In the genomic region with DNA sequence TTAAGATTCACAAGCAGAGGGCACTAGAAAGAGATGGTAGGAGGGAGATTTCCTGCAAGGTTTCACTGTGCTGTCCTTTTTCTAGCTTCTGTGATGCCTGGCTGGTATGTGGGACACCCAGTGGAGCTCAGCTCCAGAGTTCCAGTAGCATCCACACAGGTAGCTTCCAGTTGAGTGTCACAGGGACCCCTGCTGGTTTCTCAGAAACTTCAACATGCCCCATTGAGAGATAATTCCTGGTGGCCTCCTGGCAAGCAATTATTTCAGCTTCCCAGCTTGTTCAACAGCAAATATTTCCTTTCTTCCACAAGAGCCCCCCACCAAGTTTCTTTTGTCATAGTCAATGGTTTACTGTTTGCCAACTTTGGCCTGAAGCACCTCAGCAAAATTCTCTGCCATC, we compare ENCODE assay signal across 15 cellular contexts.
DNase-seq lines count a peak whose midpoint lies in the region; ATAC-seq, FAIRE-seq and TF ChIP-seq lines count a peak whose summit lies in the region.
"Had no signal": no experiment of that assay in that cellular context is flagged by ENCODE, and none has a peak within 500 bp of the region (broad histone marks: within the 10 kb centered on the region; RNA-seq: fewer than 3 reads in every experiment).

No MANE protein-coding gene starts in this region.

- H3K4me1 Mint-ChIP-seq in Calu3 (ENCODE audit: low read depth, unreplicated experiment) (peaks cover 9% of the 10 kb centered on the region), H9 (peaks cover 11 to 16% of the 10 kb centered on the region in 2 experiments)
- H3K4me1 Mint-ChIP-seq: activated CD4-positive, alpha-beta T cell treated with anti-CD3 and anti-CD28 coated beads, Interleukin-2, amount 10 ng/mL, durations not matched to agents 24 days and 14 days had no signal

- no peak overlapping the region for H3K4ac ChIP-seq in H9 (ENCODE audit: low read depth, low read length)

- POLR2A ChIA-PET in HepG2 (lab: Yijun Ruan, JAX): no interaction called here

- H3K27ac ChIP-seq in H9 (ENCODE audit: insufficient read length, low read depth, low read length): no peak overlapping the region
- H3K27ac ChIP-seq in WERI-Rb-1: no peak overlapping the region
- no peak overlapping the region for H3K27ac ChIP-seq in HepG2 (ENCODE audit: extremely low read length, insufficient read depth, low read length)
- H3K27ac ChIP-seq in prostate gland: no peak overlapping the region
- H3K27ac ChIP-seq: RWPE1 had no signal

- TF ChIP-seq CTCF in Calu3 (IDR thresholded peaks at IDR 0.05; ENCODE audit: unreplicated experiment) (peak; percentile 26), H9 (conservative IDR thresholded peaks at IDR 0.05) (no peak), WERI-Rb-1 (IDR thresholded peaks at IDR 0.05; ENCODE audit: low read depth, low read length) (peak; percentile 62), HepG2 (CRISPR knock-in tag; IDR thresholded peaks at IDR 0.05) (peak; percentile 51), prostate gland (IDR thresholded peaks at IDR 0.05) (no peak), GM13976 (IDR thresholded peaks at IDR 0.05; ENCODE audit: borderline replicate concordance, control extremely low read depth, extremely low read depth, insufficient read depth, missing control alignments) (no peak)

- H2AFZ ChIP-seq in H9 (ENCODE audit: low read length): no peak overlapping the region
- H2AFZ ChIP-seq in HepG2 (ENCODE audit: low read length): no peak overlapping the region

- H3K14ac ChIP-seq in H9 (ENCODE audit: insufficient read depth, low read length): no peak overlapping the region

- no TSS peak for BruUV-seq in Calu3 (replicated peaks; lab: Mats Ljungman, UMichigan)
- no TSS peak for BruUV-seq in HepG2 (replicated peaks; lab: Mats Ljungman, UMichigan)

- no peaks in the 10 kb centered on the region for H3K23me2 ChIP-seq in H9 (ENCODE audit: insufficient read length, low read depth, low read length, poor library complexity, severe bottlenecking)

- no peak overlapping the region for H2BK5ac ChIP-seq in H9 (ENCODE audit: insufficient read length, low read length)

- H3K27me3 ChIP-seq in H9 (ENCODE audit: insufficient read depth, low read length) (no peaks in the 10 kb centered on the region), WERI-Rb-1 (ENCODE audit: insufficient read depth, low read depth, severe bottlenecking) (no peaks in the 10 kb centered on the region), HepG2 (ENCODE audit: control insufficient read depth in 1 of 2, insufficient read depth in 2 of 2, low read length in 2 of 2) (no peaks in the 10 kb centered on the region), prostate gland (replicated peaks; ENCODE audit: insufficient read depth) (no peaks in the 10 kb centered on the region)

- H4K91ac ChIP-seq in H9 (ENCODE audit: insufficient read length, low read depth, low read length): no peak overlapping the region

- no peak overlapping the region for H4K8ac ChIP-seq in H9 (replicated peaks; ENCODE audit: insufficient read length, low read depth, low read length)

- no peaks in the 10 kb centered on the region for H4K20me1 ChIP-seq in H9 (ENCODE audit: control insufficient read depth, insufficient read depth, insufficient read length)
- H4K20me1 ChIP-seq in HepG2 (ENCODE audit: insufficient read depth, low read length): no peaks in the 10 kb centered on the region

- H3T11ph ChIP-seq in H9 (ENCODE audit: low read length): no peak overlapping the region

- no peak overlapping the region for H3K23ac ChIP-seq in H9 (ENCODE audit: insufficient read length, low read depth, low read length)

- peak; percentile 49 for FAIRE-seq in HepG2 (lab: Jason Lieb, UNC)

- H3K56ac ChIP-seq in H9 (ENCODE audit: insufficient read length, low read depth, low read length): no peak overlapping the region

- H3K4me1 ChIP-seq in H9 (ENCODE audit: insufficient read depth, low read length) (no peaks in the 10 kb centered on the region; the same call in 1 of the 2 replicates), HepG2 (ENCODE audit: insufficient read depth, low read length) (no peaks in the 10 kb centered on the region), prostate gland (replicated peaks) (no peaks in the 10 kb centered on the region)

- peaks cover 3% of the 10 kb centered on the region for H3K9me3 Mint-ChIP-seq in Calu3 (ENCODE audit: low read depth, unreplicated experiment)
- peaks cover 14 to 16% of the 10 kb centered on the region in 2 experiments; a peak in 4 of 5 replicates for H3K9me3 Mint-ChIP-seq in H9
- H3K9me3 Mint-ChIP-seq: activated CD4-positive, alpha-beta T cell treated with anti-CD3 and anti-CD28 coated beads, Interleukin-2, amount 10 ng/mL, durations not matched to agents 24 days and 14 days had no signal

- no peak overlapping the region for H3K18ac ChIP-seq in H9 (ENCODE audit: insufficient read length, low read depth, low read length)

- H3K36me3 Mint-ChIP-seq in Calu3 (ENCODE audit: insufficient read depth, unreplicated experiment) (no peaks in the 10 kb centered on the region), H9 (ENCODE audit: insufficient read depth in 1 of 3, low read depth in 3 of 3) (peaks cover 9 to 19% (median 11%) of the 10 kb centered on the region in 3 experiments)

- no peak overlapping the region for H2BK20ac ChIP-seq in H9 (ENCODE audit: low read depth, low read length, poor library complexity, severe bottlenecking)

- H3K4me3 Mint-ChIP-seq in Calu3 (ENCODE audit: low read depth, unreplicated experiment): no peak overlapping the region
- no peak overlapping the region for H3K4me3 Mint-ChIP-seq in H9
- H3K4me3 Mint-ChIP-seq: activated CD4-positive, alpha-beta T cell treated with anti-CD3 and anti-CD28 coated beads, Interleukin-2, amount 10 ng/mL, durations not matched to agents 24 days and 14 days; activated T-cell treated with anti-CD3 and anti-CD28 coated beads, Interleukin-2, amount 50 U/mL, for 24 hours had no signal

- no peak overlapping the region for H4K5ac ChIP-seq in H9 (ENCODE audit: insufficient read length, low read depth, low read length)

- no peak for TF ChIP-seq POLR2A in HepG2 (IDR thresholded peaks at IDR 0.05; ENCODE audit: insufficient read depth in 1 of 2, low read depth in 2 of 2, low read length in 2 of 2)
- TF ChIP-seq POLR2A in prostate gland (IDR thresholded peaks at IDR 0.05): no peak

- H3K79me1 ChIP-seq in H9 (ENCODE audit: insufficient read depth, low read depth, low read length, poor library complexity, severe bottlenecking): no peaks in the 10 kb centered on the region

- no peak overlapping the region for H2BK12ac ChIP-seq in H9 (ENCODE audit: insufficient read length, low read depth, low read length)

- H3K27ac Mint-ChIP-seq in Calu3 (ENCODE audit: unreplicated experiment): no peak overlapping the region
- H3K27ac Mint-ChIP-seq in H9: no peak overlapping the region
- H3K27ac Mint-ChIP-seq: activated CD4-positive, alpha-beta T cell treated with anti-CD3 and anti-CD28 coated beads, Interleukin-2, amount 10 ng/mL, durations not matched to agents 24 days and 14 days; activated T-cell treated with anti-CD3 and anti-CD28 coated beads, Interleukin-2, amount 50 U/mL, for 24 hours had no signal

- no peak overlapping the region for H3K4me3 ChIP-seq in WERI-Rb-1 (ENCODE audit: low read depth, low read length)
- no peak overlapping the region for H3K4me3 ChIP-seq in HepG2 (replicated peaks in 1 of 3; ENCODE audit: insufficient read depth in 1 of 3, low read depth in 2 of 3, low read length in 3 of 3)
- no peak overlapping the region for H3K4me3 ChIP-seq in prostate gland

- ATAC-seq in HepG2 (peak; percentile 97), HG02884 (IDR thresholded peaks at IDR 0.05; ENCODE audit: unreplicated experiment) (no peak)

- no peak overlapping the region for H2AK5ac ChIP-seq in H9 (ENCODE audit: insufficient read length, low read length)

- H3K9me3 ChIP-seq in H9 (ENCODE audit: control insufficient read depth, low read depth, low read length) (no peaks in the 10 kb centered on the region), WERI-Rb-1 (ENCODE audit: severe bottlenecking) (no peaks in the 10 kb centered on the region), HepG2 (ENCODE audit: low read length) (no peaks in the 10 kb centered on the region), prostate gland (no peaks in the 10 kb centered on the region)

- TF ChIP-seq RAD21 in HepG2 (CRISPR knock-in tag; IDR thresholded peaks at IDR 0.05): peak; percentile 49; the same call in 1 of the 2 replicates

- DNase-seq in Calu3 (peak; percentile 48), H9 (peak; percentile 32), WERI-Rb-1 (peak; percentile 57), HepG2 (ENCODE audit: low spot score) (peak; percentile 27), prostate gland (ENCODE audit: low spot score) (no peak), GM13976 (ENCODE audit: low spot score) (no peak), LoVo (ENCODE audit: low spot score) (no peak)
- DNase-seq: activated CD4-positive, alpha-beta T cell treated with anti-CD3 and anti-CD28 coated beads, Interleukin-2, amount 10 ng/mL, durations not matched to agents 24 days and 14 days; activated T-cell treated with anti-CD3 and anti-CD28 coated beads, Interleukin-2, amount 50 U/mL, for 24 hours; DND-41; NCI-H1694 treated with DMSO at 0.1 percent for 48 hours; NCI-H510A treated with DMSO at 0.1 percent for 48 hours; stimulated activated CD4-positive, alpha-beta T cell treated with anti-CD3 and anti-CD28 coated beads, Interleukin-15, amount 100 ng/mL, for 24 hours had no signal

- H3K79me2 ChIP-seq in H9 (ENCODE audit: insufficient read depth, low read length) (no peaks in the 10 kb centered on the region), HepG2 (ENCODE audit: insufficient read depth, low read length) (no peaks in the 10 kb centered on the region)

- H3K36me3 ChIP-seq in WERI-Rb-1 (no peaks in the 10 kb centered on the region), HepG2 (replicated peaks in 1 of 2; ENCODE audit: control insufficient read depth in 1 of 2, insufficient read depth in 2 of 2, low read length in 2 of 2) (no peaks in the 10 kb centered on the region), prostate gland (no peaks in the 10 kb centered on the region)

- H2BK120ac ChIP-seq in H9 (ENCODE audit: low read depth, low read length, poor library complexity, severe bottlenecking): no peak overlapping the region

- H2BK15ac ChIP-seq in H9 (ENCODE audit: low read depth, low read length): no peak overlapping the region

- in situ Hi-C loops in HepG2 (cut with HindIII; ENCODE audit: extremely low pct_ligation_motif_present, low pct_unique_long_range_greater_than_20kb) (no loop called here), GM13976 (cut with MboI; ENCODE audit: low sequenced_read_pairs, unreplicated experiment) (no loop called here)

- H3K4me2 ChIP-seq in H9 (ENCODE audit: insufficient read depth, insufficient read length, low read length): no peak overlapping the region
- H3K4me2 ChIP-seq in HepG2 (ENCODE audit: low read depth, low read length): no peak overlapping the region

- TF ChIP-seq EP300 in HepG2 (IDR thresholded peaks at IDR 0.05; ENCODE audit: low read depth in 2 of 2, low read length in 2 of 2) (no peak), HepG2 (CRISPR knock-in tag; IDR thresholded peaks at IDR 0.05; ENCODE audit: borderline replicate concordance) (no peak)

- H3K27me3 Mint-ChIP-seq in Calu3 (ENCODE audit: unreplicated experiment): no peaks in the 10 kb centered on the region
- no peaks in the 10 kb centered on the region for H3K27me3 Mint-ChIP-seq in H9 (ENCODE audit: low read depth)
- H3K27me3 Mint-ChIP-seq: activated CD4-positive, alpha-beta T cell treated with anti-CD3 and anti-CD28 coated beads, Interleukin-2, amount 10 ng/mL, durations not matched to agents 24 days and 14 days; activated T-cell treated with anti-CD3 and anti-CD28 coated beads, Interleukin-2, amount 50 U/mL, for 24 hours had no signal

- intact Hi-C loops in Calu3 (cut with micrococcal nuclease; ENCODE audit: unreplicated experiment): loop anchor here (1.0 to 10.0 kb wide), 2 partner anchors 287 to 335 kb away; no protein-coding TSS in a partner anchor
- intact Hi-C loops in HepG2 (cut with micrococcal nuclease; ENCODE audit: unreplicated experiment): loop anchor here (1.0 to 2.0 kb wide), 3 partner anchors 83 to 339 kb away; no protein-coding TSS in a partner anchor
- intact Hi-C loops in prostate gland (cut with DNase I): no loop called here

- CTCF ChIA-PET in Calu3 (lab: Charles Lee): interaction anchor here (0.9 to 1.1 kb wide), 2 partner anchors 265 to 339 kb away, joined by 3 to 7 read pairs; no protein-coding TSS in a partner anchor
- CTCF ChIA-PET in HepG2 (lab: Yijun Ruan, JAX; ENCODE audit: low intra/inter-chr PET ratio, low total read pairs): interaction anchor here (2.1 kb wide), 1 partner anchor 339 kb away, joined by 11 read pairs; no protein-coding TSS in a partner anchor

- H3K9ac ChIP-seq in H9 (ENCODE audit: extremely low read depth, insufficient read length, low read length): no peak overlapping the region
- no peak overlapping the region for H3K9ac ChIP-seq in HepG2 (ENCODE audit: insufficient read depth, low read depth, low read length)

Comparison
In these comparisons a context has a peak if more than half of its experiments do, and no peak if none do; other contexts are left out.
1. DNase-seq: peak in Calu3 (single experiment), H9 (single experiment), WERI-Rb-1 (single experiment) and HepG2 (single experiment); none in prostate gland (single experiment), GM13976 (single experiment) and LoVo (single experiment).
2. CTCF ChIP-seq: peak in Calu3 (single experiment), WERI-Rb-1 (single experiment) and HepG2 (single experiment); none in H9 (single experiment), prostate gland (0 of 4) and GM13976 (single experiment).